8 cellular contexts compared by ENCODE assay signal in the genomic region with DNA sequence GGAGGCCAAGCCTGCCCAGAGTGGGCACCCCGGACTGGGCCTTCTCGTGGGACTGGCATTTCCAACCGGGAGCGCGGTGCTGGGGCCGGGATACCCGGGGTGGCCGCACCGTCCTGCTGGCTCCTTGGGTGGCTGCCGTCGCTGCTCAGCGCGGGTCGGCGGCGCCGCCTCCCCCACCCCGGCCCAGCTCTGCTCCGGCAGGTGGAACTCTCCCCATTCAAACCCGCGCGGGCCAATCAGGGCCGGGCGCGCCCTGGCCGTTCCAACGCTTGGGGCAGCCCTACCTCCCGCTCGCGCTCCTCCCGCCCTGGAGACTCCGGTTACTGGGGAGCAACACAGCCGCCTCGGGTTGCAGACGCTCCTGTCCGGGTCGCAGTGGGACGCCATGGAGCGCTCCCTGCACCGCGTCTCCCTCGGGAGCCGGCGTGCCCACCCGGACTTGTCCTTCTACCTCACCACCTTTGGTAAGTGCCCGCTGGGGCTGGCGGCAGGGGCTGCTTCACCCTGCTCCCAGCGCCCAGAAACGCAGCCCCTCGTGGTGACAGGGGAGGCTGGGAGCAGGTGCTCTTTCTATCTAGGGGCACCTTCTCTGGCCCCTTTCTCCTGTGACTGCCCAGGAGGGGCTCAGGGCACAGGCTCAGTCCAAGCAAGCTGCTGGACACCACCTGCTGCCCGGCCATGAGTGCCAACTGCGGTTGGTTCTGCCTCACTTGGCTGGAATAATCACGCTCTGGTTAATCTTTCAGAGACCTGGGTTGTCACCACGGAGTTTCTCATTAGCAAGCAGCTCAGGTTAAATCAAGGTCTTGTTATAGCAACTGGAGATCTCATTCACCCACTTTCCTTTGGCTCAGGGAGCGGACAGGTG. TPM values are rescaled to one million over a fixed set of nuclear protein-coding genes. Genes with fewer than 3 reads are reported as not detected.
A peak's percentile ranks its signal among the peaks of the same experiment; 100 is the strongest.
DNase-seq lines count a peak whose midpoint lies in the region; ATAC-seq, FAIRE-seq and TF ChIP-seq lines count a peak whose summit lies in the region.

TSS of gene RGS3 (plus strand) at position 310 of the 868 bp plus-strand sequence. CDS start at position 386, 76 bp downstream.

- H3K4me1 ChIP-seq in smooth muscle cell (ENCODE audit: low read depth): peaks cover 17% of the 10 kb centered on the region

- H3K36me3 Mint-ChIP-seq in brain: peaks cover 5% of the 10 kb centered on the region

- no peak within 1 kb of the TSS for H2AFZ ChIP-seq in smooth muscle cell (ENCODE audit: low read depth)

- peak; percentile 21 for FAIRE-seq in islet of Langerhans (lab: Jason Lieb, UNC)

- H3K27me3 Mint-ChIP-seq in brain: peaks cover 3% of the 10 kb centered on the region

- no peak for DNase-seq in H4 (ENCODE audit: low spot score)
- DNase-seq in NCI-H2196 (lab: John Stamatoyannopoulos, UW; ENCODE audit: unreplicated experiment): peak; percentile 88
- no peak for DNase-seq in smooth muscle cell (lab: John Stamatoyannopoulos, UW; ENCODE audit: unreplicated experiment)
- DNase-seq in Ammon's horn (ENCODE audit: low spot score): no peak

- H3K79me2 ChIP-seq in smooth muscle cell (ENCODE audit: low read depth): no peaks in the 10 kb centered on the region

- H3K9ac ChIP-seq in smooth muscle cell (ENCODE audit: low read depth): no peak within 1 kb of the TSS

- H3K27ac ChIP-seq in smooth muscle cell (ENCODE audit: low read depth): no peak within 1 kb of the TSS

- H3K27ac Mint-ChIP-seq in brain: peak within 1 kb of the TSS; percentile 37 to 78 (median 54)

- peaks cover 0 to 12% (median 8%) of the 10 kb centered on the region in 5 experiments for H3K9me3 Mint-ChIP-seq in brain

- H3K4me1 Mint-ChIP-seq in brain: peaks cover 43% of the 10 kb centered on the region

- peak within 1 kb of the TSS; percentile 45 for H3K4me3 ChIP-seq in smooth muscle cell

- no peaks in the 10 kb centered on the region for H3K36me3 ChIP-seq in smooth muscle cell (ENCODE audit: low read depth)

- peaks cover 20% of the 10 kb centered on the region for H3K27me3 ChIP-seq in smooth muscle cell (ENCODE audit: low read depth)

- no peaks in the 10 kb centered on the region for H3K9me3 ChIP-seq in smooth muscle cell (replicated peaks; ENCODE audit: low read depth)

- peak within 1 kb of the TSS; percentile 85 for H3K4me2 ChIP-seq in smooth muscle cell

- ATAC-seq in GM18873 (IDR thresholded peaks at IDR 0.05; ENCODE audit: low FRiP score, unreplicated experiment) (no peak), HG03521 (IDR thresholded peaks at IDR 0.05; ENCODE audit: unreplicated experiment) (no peak)

- WGBS in smooth muscle cell (ENCODE audit: low lambda C conversion rate): 15% methylated on average over 40 of the region's 55 CpGs

- H4K20me1 ChIP-seq in smooth muscle cell (ENCODE audit: low read depth): no peaks in the 10 kb centered on the region

- TF ChIP-seq CTCF in brain (conservative IDR thresholded peaks at IDR 0.05) (no peak), smooth muscle cell (IDR thresholded peaks at IDR 0.05; ENCODE audit: borderline replicate concordance, insufficient read depth, poor library complexity, severe bottlenecking) (no peak)

- peak within 1 kb of the TSS; percentile 74 to 84 (median 79) for H3K4me3 Mint-ChIP-seq in brain

- peaks cover 4% of the 10 kb centered on the region for H3F3A ChIP-seq in smooth muscle cell (ENCODE audit: low read depth)

RNA-seq across cellular contexts. Expression of gene RGS3, which starts in this region (rescaled TPM):
- total RNA-seq in H4 (2014; rRNA removed; shearing (Covaris generic)): 36.4 and 37.1 TPM in 2 replicates
- 74.7 TPM for polyA plus RNA-seq in brain (ENCODE audit: insufficient read depth, low read depth, low replicate concordance)
- total RNA-seq in smooth muscle cell: 43.8 and 58.4 TPM in 2 replicates
- 94.5 and 108 TPM in 2 replicates for polyA plus RNA-seq in smooth muscle cell
